8 cellular contexts compared by ENCODE assay signal in genomic region chr1:95233737-95234493, GRCh38. TPM values are rescaled to one million over a fixed set of nuclear protein-coding genes. Genes with fewer than 3 reads are reported as not detected.
A peak's percentile ranks its signal among the peaks of the same experiment; 100 is the strongest.
DNase-seq lines count a peak whose midpoint lies in the region; ATAC-seq, FAIRE-seq and TF ChIP-seq lines count a peak whose summit lies in the region.

RWDD3 (plus strand) TSS chr1:95234210; CDS start chr1:95234231, 21 bp downstream.

- DNase-seq in GM19239 (ENCODE audit: insufficient read length, low spot score) (peak; percentile 81), NCI-H526 (lab: John Stamatoyannopoulos, UW) (peak; percentile 53 to 92), cortex of kidney (lab: John Stamatoyannopoulos, UW) (peak; percentile 80), left lung (peak; percentile 95 to 100)
- peak; percentile 91 for DNase-seq in activated CD4-positive, alpha-beta T cell treated with anti-CD3 and anti-CD28 coated beads, Interleukin-2, amount 10 ng/mL, durations not matched to agents 7 days and 5 days
- peak; percentile 92 to 93 for DNase-seq in stimulated activated CD4-positive, alpha-beta T cell treated with anti-CD3 and anti-CD28 coated beads, Interleukin-2, amount 100 ng/mL, for 48 hours

- H3K4me1 ChIP-seq in left lung, result peaks cover 0 to 13% of the 10 kb centered on the region in 2 donors

- intact Hi-C loops in left lung (cut with DNase I), result loop anchor here in 1 of 2 donors (10.0 kb wide), 1 partner anchor 149 kb away; no protein-coding TSS in a partner anchor

- ATAC-seq in HG03442 (IDR thresholded peaks at IDR 0.05; ENCODE audit: unreplicated experiment), result peak; percentile 96
- ATAC-seq in left lung, result peak; percentile 99

- peak within 1 kb of the TSS; percentile 77 for H3K27ac ChIP-seq in C4-2B
- H3K27ac ChIP-seq in left lung, result peak within 1 kb of the TSS; percentile 84 to 86

- CTCF ChIA-PET in activated CD4-positive, alpha-beta T cell treated with anti-CD3 and anti-CD28 coated beads, Interleukin-2, amount 10 ng/mL, durations not matched to agents 7 days and 5 days (lab: Charles Lee), result interaction anchor here (0.6 to 2.0 kb wide), 11 partner anchors 10 to 380 kb away, joined by 3 to 20 read pairs (median 6); partner anchors contain the start of gene ALG14

- peak; percentile 91 for FAIRE-seq in GM19239 (lab: Jason Lieb, UNC)

- H3K4me3 Mint-ChIP-seq in activated CD4-positive, alpha-beta T cell treated with anti-CD3 and anti-CD28 coated beads, Interleukin-2, amount 10 ng/mL, durations not matched to agents 7 days and 5 days, result peak within 1 kb of the TSS; percentile 97

- H3K27me3 Mint-ChIP-seq in activated CD4-positive, alpha-beta T cell treated with anti-CD3 and anti-CD28 coated beads, Interleukin-2, amount 10 ng/mL, durations not matched to agents 7 days and 5 days, result peaks cover 20% of the 10 kb centered on the region

- TF ChIP-seq CTCF in C4-2B (conservative IDR thresholded peaks at IDR 0.05) (peak; percentile 98), left lung (IDR thresholded peaks at IDR 0.05) (peak; percentile 85 to 96)

- H3K9me3 ChIP-seq in left lung, result no peaks in the 10 kb centered on the region

- H3K27me3 ChIP-seq in left lung, result no peaks in the 10 kb centered on the region

- peaks cover 23% of the 10 kb centered on the region for H3K36me3 Mint-ChIP-seq in activated CD4-positive, alpha-beta T cell treated with anti-CD3 and anti-CD28 coated beads, Interleukin-2, amount 10 ng/mL, durations not matched to agents 7 days and 5 days (ENCODE audit: low read depth)

- H3K27ac Mint-ChIP-seq in activated CD4-positive, alpha-beta T cell treated with anti-CD3 and anti-CD28 coated beads, Interleukin-2, amount 10 ng/mL, durations not matched to agents 7 days and 5 days, result peak within 1 kb of the TSS; percentile 99

- H3K4me3 ChIP-seq in left lung, result peak within 1 kb of the TSS; percentile 81 to 99

- no peaks in the 10 kb centered on the region for H3K36me3 ChIP-seq in left lung

- POLR2A ChIA-PET in activated CD4-positive, alpha-beta T cell treated with anti-CD3 and anti-CD28 coated beads, Interleukin-2, amount 10 ng/mL, durations not matched to agents 7 days and 5 days (lab: Charles Lee), result interaction anchor here (0.6 to 1.3 kb wide), 3 partner anchors 10 to 161 kb away, joined by 3 to 9 read pairs (median 3); partner anchors contain the start of gene ALG14

- H3K9me3 Mint-ChIP-seq in activated CD4-positive, alpha-beta T cell treated with anti-CD3 and anti-CD28 coated beads, Interleukin-2, amount 10 ng/mL, durations not matched to agents 7 days and 5 days, result no peaks in the 10 kb centered on the region

- peaks cover 31% of the 10 kb centered on the region for H3K4me1 Mint-ChIP-seq in activated CD4-positive, alpha-beta T cell treated with anti-CD3 and anti-CD28 coated beads, Interleukin-2, amount 10 ng/mL, durations not matched to agents 7 days and 5 days

RNA-seq across cellular contexts. Expression of gene RWDD3, which starts in this region (rescaled TPM):
- 10 to 100 TPM; 12.9 to 14.2 TPM for total RNA-seq in activated CD4-positive, alpha-beta T cell treated with anti-CD3 and anti-CD28 coated beads, Interleukin-2, amount 10 ng/mL, durations not matched to agents 7 days and 5 days
- 10 to 100 TPM; 12.4 to 12.7 TPM for total RNA-seq in left lung

Comparison
In these comparisons a context has a peak if more than half of its experiments do, and no peak if none do; other contexts are left out.
1. Peak in every context shown above with its lines: DNase-seq, ATAC-seq, H3K4me3 ChIP-seq and H3K27ac ChIP-seq.